8 cellular contexts compared by ENCODE assay signal in the genomic region with DNA sequence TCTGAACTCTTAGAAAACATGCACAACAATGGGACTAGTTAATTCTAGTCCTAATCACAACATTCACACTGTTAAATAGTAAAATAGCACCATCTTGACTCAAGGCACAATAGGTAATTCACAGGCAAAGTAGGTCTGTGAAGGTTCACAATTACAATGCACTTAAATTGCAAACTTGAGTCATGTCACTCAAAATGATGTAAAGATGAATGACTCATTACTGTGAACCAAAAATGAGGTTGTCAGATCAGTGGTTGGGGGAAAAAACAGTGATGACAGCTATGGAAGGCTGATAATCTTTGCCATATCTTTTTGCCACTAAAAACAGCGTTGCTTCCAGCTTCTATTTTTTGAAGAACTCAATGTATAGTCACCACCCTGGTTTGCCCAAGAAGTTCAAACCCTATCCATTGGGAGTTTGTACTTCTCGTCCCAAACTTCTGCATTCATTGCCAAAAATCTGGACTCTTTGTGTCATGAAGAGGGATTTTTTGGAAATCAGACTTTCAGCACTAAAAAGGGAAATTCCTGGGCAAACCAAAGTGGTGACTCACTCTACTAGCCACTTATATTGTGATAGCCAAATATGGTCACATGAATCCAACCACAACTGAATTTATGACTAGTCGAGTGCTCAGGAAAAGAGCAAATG.
DNase-seq lines count a peak whose midpoint lies in the region; ATAC-seq and TF ChIP-seq lines count a peak whose summit lies in the region.

No MANE protein-coding gene starts in this region.

- TF ChIP-seq CTCF in GM13976 (IDR thresholded peaks at IDR 0.05; ENCODE audit: borderline replicate concordance, control extremely low read depth, extremely low read depth, insufficient read depth, missing control alignments) = no peak
- no peak for TF ChIP-seq CTCF in kidney epithelial cell (IDR thresholded peaks at IDR 0.05; ENCODE audit: insufficient read depth, low read length, poor library complexity, severe bottlenecking)

- H3K4me3 ChIP-seq in kidney epithelial cell (ENCODE audit: low read depth, low read length) = no peak overlapping the region

- no peaks in the 10 kb centered on the region for H3K36me3 Mint-ChIP-seq in T-cell
- H3K36me3 Mint-ChIP-seq in stimulated activated memory B cell treated with anti-CD40 and anti-IgM and Interleukin-4, amounts not matched to agents 10 μg/mL and 1 μg/mL and 100 μg/mL, for 72 hours = no peaks in the 10 kb centered on the region

- DNase-seq in GM13976 (ENCODE audit: low spot score) (peak; percentile 18), kidney epithelial cell (ENCODE audit: low read depth) (peak; percentile 85), T-cell (no peak)
- no peak for DNase-seq in NK-92 treated with Interleukin-12 subunit alpha and Interleukin-12 subunit beta, amount 100 ng/mL, for 24 hours (lab: John Stamatoyannopoulos, UW)

- POLR2A ChIA-PET in T-cell (lab: Charles Lee) = no interaction called here

- H3K27me3 ChIP-seq in kidney epithelial cell (ENCODE audit: control insufficient read depth, insufficient read depth, low read length) = no peaks in the 10 kb centered on the region

- H3K4me3 Mint-ChIP-seq in T-cell = no peak overlapping the region
- no peak overlapping the region for H3K4me3 Mint-ChIP-seq in stimulated activated memory B cell treated with anti-CD40 and anti-IgM and Interleukin-4, amounts not matched to agents 10 μg/mL and 1 μg/mL and 100 μg/mL, for 72 hours

- no peaks in the 10 kb centered on the region for H3K36me3 ChIP-seq in kidney epithelial cell (ENCODE audit: control insufficient read depth, insufficient read depth, low read length)

- peaks cover 18 to 38% of the 10 kb centered on the region in 2 donors for H3K27me3 Mint-ChIP-seq in T-cell
- H3K27me3 Mint-ChIP-seq in stimulated activated memory B cell treated with anti-CD40 and anti-IgM and Interleukin-4, amounts not matched to agents 10 μg/mL and 1 μg/mL and 100 μg/mL, for 72 hours = peaks cover 8% of the 10 kb centered on the region

- no peaks in the 10 kb centered on the region for H3K4me1 Mint-ChIP-seq in T-cell
- H3K4me1 Mint-ChIP-seq in stimulated activated memory B cell treated with anti-CD40 and anti-IgM and Interleukin-4, amounts not matched to agents 10 μg/mL and 1 μg/mL and 100 μg/mL, for 72 hours = no peaks in the 10 kb centered on the region

- peaks cover 5 to 7% (median 7%) of the 10 kb centered on the region in 3 donors for H3K9me3 Mint-ChIP-seq in T-cell
- peaks cover 7% of the 10 kb centered on the region for H3K9me3 Mint-ChIP-seq in stimulated activated memory B cell treated with anti-CD40 and anti-IgM and Interleukin-4, amounts not matched to agents 10 μg/mL and 1 μg/mL and 100 μg/mL, for 72 hours

- H3K27ac Mint-ChIP-seq in T-cell = no peak overlapping the region
- no peak overlapping the region for H3K27ac Mint-ChIP-seq in stimulated activated memory B cell treated with anti-CD40 and anti-IgM and Interleukin-4, amounts not matched to agents 10 μg/mL and 1 μg/mL and 100 μg/mL, for 72 hours

- ATAC-seq in HG02759 (IDR thresholded peaks at IDR 0.05; ENCODE audit: unreplicated experiment) (peak; percentile 81), SK-N-SH treated with all-trans-retinoic acid at 6 μM for 48 hours (peak; percentile 90), GM21737 (IDR thresholded peaks at IDR 0.05; ENCODE audit: unreplicated experiment) (no peak), T-cell (replicated peaks in 1 of 4) (no peak)
- ATAC-seq in stimulated activated memory B cell treated with anti-CD40 and anti-IgM and Interleukin-4, amounts not matched to agents 10 μg/mL and 1 μg/mL and 100 μg/mL, for 72 hours = no peak

- CTCF ChIA-PET in T-cell (lab: Charles Lee) = no interaction called here

- in situ Hi-C loops in GM13976 (cut with MboI; ENCODE audit: low sequenced_read_pairs, unreplicated experiment) = no loop called here

TF ChIP-seq in SK-N-SH treated with all-trans-retinoic acid at 6 μM for 48 hours, 23 proteins besides CTCF, POLR2A, EP300 and RAD21 (continues in another document):
- no peak for TF ChIP-seq ZNF70 (CRISPR knock-in tag; IDR thresholded peaks at IDR 0.05)
- peak; percentile 64 for TF ChIP-seq ISL1 (CRISPR knock-in tag; IDR thresholded peaks at IDR 0.05)
- TF ChIP-seq, protein P1, sequence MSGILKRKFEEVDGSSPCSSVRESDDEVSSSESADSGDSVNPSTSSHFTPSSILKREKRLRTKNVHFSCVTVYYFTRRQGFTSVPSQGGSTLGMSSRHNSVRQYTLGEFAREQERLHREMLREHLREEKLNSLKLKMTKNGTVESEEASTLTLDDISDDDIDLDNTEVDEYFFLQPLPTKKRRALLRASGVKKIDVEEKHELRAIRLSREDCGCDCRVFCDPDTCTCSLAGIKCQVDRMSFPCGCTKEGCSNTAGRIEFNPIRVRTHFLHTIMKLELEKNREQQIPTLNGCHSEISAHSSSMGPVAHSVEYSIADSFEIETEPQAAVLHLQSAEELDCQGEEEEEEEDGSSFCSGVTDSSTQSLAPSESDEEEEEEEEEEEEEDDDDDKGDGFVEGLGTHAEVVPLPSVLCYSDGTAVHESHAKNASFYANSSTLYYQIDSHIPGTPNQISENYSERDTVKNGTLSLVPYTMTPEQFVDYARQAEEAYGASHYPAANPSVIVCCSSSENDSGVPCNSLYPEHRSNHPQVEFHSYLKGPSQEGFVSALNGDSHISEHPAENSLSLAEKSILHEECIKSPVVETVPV (CRISPR knock-in tag; IDR thresholded peaks at IDR 0.05) = no peak
- no peak for TF ChIP-seq TSHZ2 (CRISPR knock-in tag; IDR thresholded peaks at IDR 0.05)
- TF ChIP-seq BACH2 (CRISPR knock-in tag; IDR thresholded peaks at IDR 0.05; ENCODE audit: borderline replicate concordance) = no peak
- TF ChIP-seq TCF4 (CRISPR knock-in tag; IDR thresholded peaks at IDR 0.05; ENCODE audit: borderline replicate concordance) = no peak
- no peak for TF ChIP-seq PATZ1 (CRISPR knock-in tag; IDR thresholded peaks at IDR 0.05; ENCODE audit: borderline replicate concordance)
- no peak for TF ChIP-seq RARB (CRISPR knock-in tag; IDR thresholded peaks at IDR 0.05)
- 0 out of 2 replicates have a peak, but pooled peaks have one; percentile 15 for TF ChIP-seq ZC3H10 (CRISPR knock-in tag; IDR thresholded peaks at IDR 0.05)
- TF ChIP-seq ZNF8 (CRISPR knock-in tag; IDR thresholded peaks at IDR 0.05) = no peak
- TF ChIP-seq ESRRG (CRISPR knock-in tag; IDR thresholded peaks at IDR 0.05) = no peak
- no peak for TF ChIP-seq ZFP3 (CRISPR knock-in tag; IDR thresholded peaks at IDR 0.05)
- no peak for TF ChIP-seq ZNF565 (CRISPR knock-in tag; conservative IDR thresholded peaks at IDR 0.05; ENCODE audit: low read depth)
- no peak for TF ChIP-seq ZFP30 (CRISPR knock-in tag; IDR thresholded peaks at IDR 0.05)
- no peak for TF ChIP-seq OSR1 (CRISPR knock-in tag; IDR thresholded peaks at IDR 0.05)
- no peak for TF ChIP-seq CSDC2 (CRISPR knock-in tag; IDR thresholded peaks at IDR 0.05)
- 0 out of 2 replicates have a peak, but pooled peaks have one; percentile 32 for TF ChIP-seq TOX (CRISPR knock-in tag; IDR thresholded peaks at IDR 0.05; ENCODE audit: borderline replicate concordance)
- TF ChIP-seq SNAI2 (CRISPR knock-in tag; IDR thresholded peaks at IDR 0.05) = no peak
- no peak for TF ChIP-seq ARNTL (CRISPR knock-in tag; IDR thresholded peaks at IDR 0.05; ENCODE audit: borderline replicate concordance, low read depth)

Comparison
In these comparisons a context has a peak if more than half of its experiments do, and no peak if none do; other contexts are left out.
1. DNase-seq: peak in GM13976 (single experiment) and kidney epithelial cell (single experiment); none in NK-92 treated with Interleukin-12 subunit alpha and Interleukin-12 subunit beta, amount 100 ng/mL, for 24 hours (single experiment) and T-cell (0 of 34).
2. ATAC-seq: peak in HG02759 (single experiment) and SK-N-SH treated with all-trans-retinoic acid at 6 μM for 48 hours (single experiment); none in GM21737 (single experiment), T-cell (0 of 4) and stimulated activated memory B cell treated with anti-CD40 and anti-IgM and Interleukin-4, amounts not matched to agents 10 μg/mL and 1 μg/mL and 100 μg/mL, for 72 hours (single experiment).